In genomic region chr20:43513298-43514061, GRCh38 we compare ENCODE assay signal across 7 cellular contexts. TPM values are rescaled to one million over a fixed set of nuclear protein-coding genes. Genes with fewer than 3 reads are reported as not detected.
DNase-seq lines count a peak whose midpoint lies in the region; ATAC-seq and TF ChIP-seq lines count a peak whose summit lies in the region.

No MANE protein-coding gene starts in this region.

- TF ChIP-seq POLR2A in stomach (IDR thresholded peaks at IDR 0.05) = no peak

- no peaks in the 10 kb centered on the region for H3K36me3 ChIP-seq in SU-DHL-6 (ENCODE audit: low read length)
- no peaks in the 10 kb centered on the region for H3K36me3 ChIP-seq in hepatocyte (replicated peaks; ENCODE audit: insufficient read depth, low read depth)
- peaks cover 0 to 4% (median 0%) of the 10 kb centered on the region in 4 donors for H3K36me3 ChIP-seq in stomach

- H2AFZ ChIP-seq in SU-DHL-6 (ENCODE audit: low read depth, low read length, severe bottlenecking) (no peak overlapping the region), hepatocyte (peak overlapping the region; percentile 23)

- H3K9me2 ChIP-seq in SU-DHL-6 (replicated peaks; ENCODE audit: insufficient read depth, low read length) (no peaks in the 10 kb centered on the region), hepatocyte (replicated peaks; ENCODE audit: insufficient read depth) (no peaks in the 10 kb centered on the region)

- H3K9ac ChIP-seq in SU-DHL-6 (ENCODE audit: low read length) = peak overlapping the region; percentile 46

- no peak for DNase-seq in hepatocyte (ENCODE audit: low spot score)
- no peak for DNase-seq in stomach
- DNase-seq in NCI-H526 (lab: John Stamatoyannopoulos, UW) = no peak
- no peak for DNase-seq in NCI-H128 (lab: John Stamatoyannopoulos, UW; ENCODE audit: unreplicated experiment)
- no peak for DNase-seq in NCI-H2029 (lab: John Stamatoyannopoulos, UW)

- peaks cover under 1% of the 10 kb centered on the region for H3K4me1 ChIP-seq in hepatocyte (ENCODE audit: insufficient read depth)
- peaks cover 0 to 27% (median 22%) of the 10 kb centered on the region in 4 donors for H3K4me1 ChIP-seq in stomach

- H3K27me3 ChIP-seq in SU-DHL-6 (ENCODE audit: low read length) = no peaks in the 10 kb centered on the region
- H3K27me3 ChIP-seq in hepatocyte = no peaks in the 10 kb centered on the region
- peaks cover 0 to 5% (median 0%) of the 10 kb centered on the region in 3 donors for H3K27me3 ChIP-seq in stomach

- H3K4me3 ChIP-seq in SU-DHL-6 (ENCODE audit: insufficient read depth, low read length, poor library complexity, severe bottlenecking) = peak overlapping the region; percentile 40
- H3K4me3 ChIP-seq in hepatocyte = no peak overlapping the region
- H3K4me3 ChIP-seq in stomach = peak overlapping the region; percentile 61 to 79 (median 65)

- 47% methylated on average over 24 of the region's 24 CpGs for WGBS in hepatocyte (ENCODE audit: low lambda C conversion rate, missing lambda C conversion rate)
- 45 to 77% (median 52%) methylated on average over 15 to 24 of the region's 24 CpGs for WGBS in stomach, 5 donors

- no peak for TF ChIP-seq EP300 in stomach (IDR thresholded peaks at IDR 0.05)

- H3K27ac ChIP-seq in SU-DHL-6 (ENCODE audit: low read depth, low read length) (no peak overlapping the region), hepatocyte (peak overlapping the region; percentile 40), stomach (peak overlapping the region; percentile 37 to 78 (median 67))

- ATAC-seq in GM21717 (IDR thresholded peaks at IDR 0.05; ENCODE audit: unreplicated experiment) = peak; percentile 2

- H3K4me2 ChIP-seq in SU-DHL-6 (ENCODE audit: low read depth, low read length, poor library complexity, severe bottlenecking) = peak overlapping the region; percentile 34
- peak overlapping the region; percentile 77 for H3K4me2 ChIP-seq in hepatocyte

- intact Hi-C loops in stomach (cut with DNase I; ENCODE audit: low total_unique reads) = no loop called here

- H3F3A ChIP-seq in SU-DHL-6 (ENCODE audit: insufficient read depth) = no peaks in the 10 kb centered on the region

- TF ChIP-seq CTCF in SU-DHL-6 (IDR thresholded peaks at IDR 0.05; ENCODE audit: insufficient read depth, low read length, poor library complexity, severe bottlenecking) (no peak), hepatocyte (IDR thresholded peaks at IDR 0.05; ENCODE audit: poor library complexity) (no peak), stomach (IDR thresholded peaks at IDR 0.05) (no peak)

- H3K79me2 ChIP-seq in SU-DHL-6 (ENCODE audit: insufficient read depth, low read length) = no peaks in the 10 kb centered on the region
- H3K79me2 ChIP-seq in hepatocyte = no peaks in the 10 kb centered on the region

- no peaks in the 10 kb centered on the region for H3K9me3 ChIP-seq in SU-DHL-6 (ENCODE audit: insufficient read depth, low read length)
- no peaks in the 10 kb centered on the region for H3K9me3 ChIP-seq in hepatocyte (ENCODE audit: low read depth)
- H3K9me3 ChIP-seq in stomach = no peaks in the 10 kb centered on the region

- H4K20me1 ChIP-seq in SU-DHL-6 (ENCODE audit: low read depth, low read length) (no peaks in the 10 kb centered on the region), hepatocyte (ENCODE audit: insufficient read depth, poor library complexity, severe bottlenecking) (no peaks in the 10 kb centered on the region)

RNA-seq across cellular contexts. Expression of gene L3MBTL1, which starts 6.0 kb away (rescaled TPM):
- total RNA-seq in hepatocyte = 6.2 and 7.9 TPM in 2 replicates
- 7.5 and 14.6 TPM in 2 replicates for polyA plus RNA-seq in hepatocyte
- 10 to 100 TPM in 3 of 5 donors, 1 to 10 TPM in 2; 8.2 to 28.7 (median 18.4) TPM for total RNA-seq in stomach
- 1 to 10 TPM in 2 of 3 donors, under 1 TPM in 1; 0.76 to 6.5 (median 1.7) TPM for polyA plus RNA-seq in stomach

RNA-seq across cellular contexts. Expression of gene SGK2, which starts 45.3 kb away (rescaled TPM):
- total RNA-seq in hepatocyte = 20.6 and 21.2 TPM in 2 replicates
- polyA plus RNA-seq in hepatocyte = 8.8 and 12.5 TPM in 2 replicates
- 100 to 1,000 TPM in 1 of 5 donors, 10 to 100 TPM in 4; 21.7 to 118 (median 51.4) TPM for total RNA-seq in stomach
- 10 to 100 TPM in 2 of 3 donors, 1 to 10 TPM in 1; 2.1 to 19.2 (median 15.3) TPM for polyA plus RNA-seq in stomach

RNA-seq across cellular contexts. Expression of gene SRSF6, which starts 55.8 kb away (rescaled TPM):
- total RNA-seq in hepatocyte = 83.6 and 90.7 TPM in 2 replicates
- 31.0 and 38.0 TPM in 2 replicates for polyA plus RNA-seq in hepatocyte
- total RNA-seq in stomach = 100 to 1,000 TPM in 1 of 5 donors, 10 to 100 TPM in 4; 22.8 to 109 (median 71.0) TPM
- 10 to 100 TPM; 38.7 to 72.1 (median 46.7) TPM for polyA plus RNA-seq in stomach
